ENCODE assay signal across 13 cellular contexts in genomic region chr7:4144171-4144701, GRCh38.
A peak's percentile ranks its signal among the peaks of the same experiment; 100 is the strongest.
DNase-seq lines count a peak whose midpoint lies in the region; ATAC-seq, FAIRE-seq and TF ChIP-seq lines count a peak whose summit lies in the region.
"Had no signal": no experiment of that assay in that cellular context is flagged by ENCODE, and none has a peak within 500 bp of the region (broad histone marks: within the 10 kb centered on the region; RNA-seq: fewer than 3 reads in every experiment).

No MANE protein-coding gene starts in this region.

- H3K36me3 Mint-ChIP-seq in activated T-cell treated with anti-CD3 and anti-CD28 coated beads, Interleukin-2, amount 50 U/mL, for 4 hours (ENCODE audit: insufficient read depth), result no peaks in the 10 kb centered on the region
- H3K36me3 Mint-ChIP-seq in chondrocyte (ENCODE audit: low read depth) (peaks cover 1% of the 10 kb centered on the region), type B pancreatic cell (peaks cover 3% of the 10 kb centered on the region)
- peaks cover 0 to 3% (median 0%) of the 10 kb centered on the region in 3 donors for H3K36me3 Mint-ChIP-seq in naive thymus-derived CD8-positive, alpha-beta T cell

- H3K27ac Mint-ChIP-seq in chondrocyte (ENCODE audit: unreplicated experiment), result no peak overlapping the region
- H3K27ac Mint-ChIP-seq in naive thymus-derived CD8-positive, alpha-beta T cell, result peak overlapping the region in 1 of 10 donors; percentile 74
- H3K27ac Mint-ChIP-seq in type B pancreatic cell, result peak overlapping the region; percentile 76
- H3K27ac Mint-ChIP-seq: T-helper 1 cell treated with Interleukin-12 subunit alpha and Interleukin-12 subunit beta and Interleukin-4 antibody, amounts not matched to agents 30 μg/mL and 1 μg/mL, for 36 hours had no signal

- H3K27me3 Mint-ChIP-seq in activated T-cell treated with anti-CD3 and anti-CD28 coated beads, Interleukin-2, amount 50 U/mL, for 4 hours (ENCODE audit: low read depth), result peaks cover 25% of the 10 kb centered on the region
- H3K27me3 Mint-ChIP-seq in chondrocyte (ENCODE audit: low read depth), result peaks cover 6% of the 10 kb centered on the region
- H3K27me3 Mint-ChIP-seq in naive thymus-derived CD8-positive, alpha-beta T cell, result peaks cover 2 to 33% (median 15%) of the 10 kb centered on the region in 5 donors
- peaks cover 4% of the 10 kb centered on the region for H3K27me3 Mint-ChIP-seq in type B pancreatic cell

- H3K4me1 Mint-ChIP-seq in activated T-cell treated with anti-CD3 and anti-CD28 coated beads, Interleukin-2, amount 50 U/mL, for 4 hours (ENCODE audit: low read depth), result no peaks in the 10 kb centered on the region
- H3K4me1 Mint-ChIP-seq in chondrocyte (ENCODE audit: low read depth) (peaks cover 12% of the 10 kb centered on the region), type B pancreatic cell (ENCODE audit: unreplicated experiment) (peaks cover 32% of the 10 kb centered on the region)
- peaks cover 0 to 16% (median 12%) of the 10 kb centered on the region in 4 donors for H3K4me1 Mint-ChIP-seq in naive thymus-derived CD8-positive, alpha-beta T cell

- POLR2A ChIA-PET in naive thymus-derived CD8-positive, alpha-beta T cell (lab: Charles Lee), result no interaction called here

- no peaks in the 10 kb centered on the region for H3K9me3 Mint-ChIP-seq in activated T-cell treated with anti-CD3 and anti-CD28 coated beads, Interleukin-2, amount 50 U/mL, for 4 hours
- no peaks in the 10 kb centered on the region for H3K9me3 Mint-ChIP-seq in chondrocyte (ENCODE audit: low read depth)
- H3K9me3 Mint-ChIP-seq in naive thymus-derived CD8-positive, alpha-beta T cell, result peaks cover 0 to 4% (median 0%) of the 10 kb centered on the region in 9 donors
- H3K9me3 Mint-ChIP-seq in type B pancreatic cell, result no peaks in the 10 kb centered on the region
- H3K9me3 Mint-ChIP-seq: T-helper 1 cell treated with Interleukin-12 subunit alpha and Interleukin-12 subunit beta and Interleukin-4 antibody, amounts not matched to agents 30 μg/mL and 1 μg/mL, for 36 hours had no signal

- ATAC-seq in activated T-cell treated with anti-CD3 and anti-CD28 coated beads, Interleukin-2, amount 50 U/mL, for 4 hours, result no peak
- no peak for ATAC-seq in naive thymus-derived CD8-positive, alpha-beta T cell
- ATAC-seq: A549 had no signal

- TF ChIP-seq CTCF in chondrocyte (IDR thresholded peaks at IDR 0.05), result no peak
- TF ChIP-seq CTCF in type B pancreatic cell (conservative IDR thresholded peaks at IDR 0.05), result no peak
- no peak for TF ChIP-seq CTCF in D721Med (IDR thresholded peaks at IDR 0.05; ENCODE audit: insufficient read depth, missing control alignments)

- no peak for DNase-seq in activated T-cell treated with anti-CD3 and anti-CD28 coated beads, Interleukin-2, amount 50 U/mL, for 4 hours
- no peak for DNase-seq in activated T-cell treated with anti-CD3 and anti-CD28 coated beads, Interleukin-2, amount 50 U/mL, for 1 hour
- DNase-seq in chondrocyte (ENCODE audit: low spot score) (peak; percentile 73), type B pancreatic cell (ENCODE audit: extremely low spot score, unreplicated experiment) (no peak), H4 (ENCODE audit: low spot score) (no peak), D721Med (ENCODE audit: insufficient read length, low spot score) (no peak), HK-2 (ENCODE audit: unreplicated experiment) (no peak)
- DNase-seq in naive thymus-derived CD8-positive, alpha-beta T cell, result no peak
- DNase-seq: NCI-H2081, RPMI8226 had no signal

- FAIRE-seq in D721Med (lab: Jason Lieb, UNC), result no peak
- FAIRE-seq: A549, GM12892 had no signal

- H3K4me3 Mint-ChIP-seq in activated T-cell treated with anti-CD3 and anti-CD28 coated beads, Interleukin-2, amount 50 U/mL, for 4 hours, result peak overlapping the region; percentile 6
- H3K4me3 Mint-ChIP-seq in chondrocyte (ENCODE audit: unreplicated experiment), result peak overlapping the region; percentile 66
- H3K4me3 Mint-ChIP-seq in naive thymus-derived CD8-positive, alpha-beta T cell, result peak overlapping the region in 6 of 10 donors; percentile 20 to 70 (median 62)
- peak overlapping the region; percentile 82 for H3K4me3 Mint-ChIP-seq in type B pancreatic cell
- H3K4me3 Mint-ChIP-seq: T-helper 1 cell treated with Interleukin-12 subunit alpha and Interleukin-12 subunit beta and Interleukin-4 antibody, amounts not matched to agents 30 μg/mL and 1 μg/mL, for 36 hours had no signal

Comparison
In these comparisons a context has a peak if more than half of its experiments do, and no peak if none do; other contexts are left out.
1. H3K4me3 Mint-ChIP-seq: peak in every context shown above with its lines; median percentile 82 in type B pancreatic cell; 66 in chondrocyte; 62 in naive thymus-derived CD8-positive, alpha-beta T cell; 6 in activated T-cell treated with anti-CD3 and anti-CD28 coated beads, Interleukin-2, amount 50 U/mL, for 4 hours.